Comparison of ENCODE assay signal across 10 cellular contexts in genomic region chr12:109461846-109462766, GRCh38. TPM values are rescaled to one million over a fixed set of nuclear protein-coding genes. Genes with fewer than 3 reads are reported as not detected.
DNase-seq lines count a peak whose midpoint lies in the region; ATAC-seq, FAIRE-seq and TF ChIP-seq lines count a peak whose summit lies in the region.
"Had no signal": no experiment of that assay in that cellular context is flagged by ENCODE, and none has a peak within 500 bp of the region (broad histone marks: within the 10 kb centered on the region; RNA-seq: fewer than 3 reads in every experiment).

No MANE protein-coding gene starts in this region.

- H3K36me3 Mint-ChIP-seq in astrocyte (ENCODE audit: low read depth, unreplicated experiment): peaks cover 25% of the 10 kb centered on the region

- H3K27ac Mint-ChIP-seq in astrocyte (ENCODE audit: unreplicated experiment): peak overlapping the region; percentile 100
- H3K27ac Mint-ChIP-seq in stimulated activated naive CD8-positive, alpha-beta T cell treated with anti-CD3 and anti-CD28 coated beads, Interleukin-15, amount 100 ng/mL, for 72 hours: peak overlapping the region in 1 of 2 donors; percentile 71

- H3K79me2 ChIP-seq in astrocyte (ENCODE audit: insufficient read depth, low read length): peaks cover 85% of the 10 kb centered on the region

- H3K36me3 ChIP-seq in astrocyte (ENCODE audit: insufficient read depth, low read length) (peaks cover 22% of the 10 kb centered on the region), iPS-18a (ENCODE audit: control insufficient read depth, low read depth, low read length) (peaks cover 12% of the 10 kb centered on the region), gastrocnemius medialis (peaks cover 0 to 34% of the 10 kb centered on the region in 2 donors)

- H3K9me3 ChIP-seq in astrocyte (ENCODE audit: insufficient read depth, low read depth, low read length): no peaks in the 10 kb centered on the region
- H3K9me3 ChIP-seq in iPS-18a (ENCODE audit: control insufficient read depth, low read depth, low read length): no peaks in the 10 kb centered on the region
- H3K9me3 ChIP-seq in gastrocnemius medialis: no peaks in the 10 kb centered on the region

- TF ChIP-seq POLR2A in gastrocnemius medialis (IDR thresholded peaks at IDR 0.05): no peak

- no peak for TF ChIP-seq CTCF in astrocyte (IDR thresholded peaks at IDR 0.05; ENCODE audit: insufficient read depth, low read depth, low read length)
- no peak for TF ChIP-seq CTCF in gastrocnemius medialis (IDR thresholded peaks at IDR 0.05 in 4 of 5, conservative IDR thresholded peaks at IDR 0.05 in 1 of 5)

- H3K4me3 ChIP-seq in astrocyte (ENCODE audit: insufficient read depth, low read depth, low read length) (peak overlapping the region; percentile 42), iPS-18a (ENCODE audit: low read length) (peak overlapping the region; percentile 36), gastrocnemius medialis (no peak overlapping the region)

- in situ Hi-C loops in gastrocnemius medialis (cut with MboI; ENCODE audit: low sequenced_read_pairs in 4 of 4): no loop called here

- H3K4me1 ChIP-seq in astrocyte (ENCODE audit: insufficient read depth, low read length) (peaks cover 73% of the 10 kb centered on the region), iPS-18a (ENCODE audit: control insufficient read depth, low read depth, low read length) (peaks cover 76% of the 10 kb centered on the region), gastrocnemius medialis (peaks cover 55 to 68% of the 10 kb centered on the region in 2 donors)

- H3K27ac ChIP-seq in astrocyte (ENCODE audit: low read depth, low read length): peak overlapping the region; percentile 92
- peak overlapping the region; percentile 54 for H3K27ac ChIP-seq in iPS-18a (ENCODE audit: low read length)
- peak overlapping the region; percentile 75 to 87 (median 82) for H3K27ac ChIP-seq in gastrocnemius medialis

- peak overlapping the region; percentile 83 for H3K9ac ChIP-seq in astrocyte (ENCODE audit: low read length)
- H3K9ac ChIP-seq in iPS-18a (ENCODE audit: low read length): peak overlapping the region; percentile 16

- peaks cover 82% of the 10 kb centered on the region for H3K4me1 Mint-ChIP-seq in astrocyte (ENCODE audit: low read depth, unreplicated experiment)
- H3K4me1 Mint-ChIP-seq in stimulated activated naive CD8-positive, alpha-beta T cell treated with anti-CD3 and anti-CD28 coated beads, Interleukin-15, amount 100 ng/mL, for 72 hours: peaks cover 53% of the 10 kb centered on the region

- DNase-seq in HPDE6-E6E7 (ENCODE audit: extremely low spot score): peak; percentile 81
- DNase-seq in astrocyte (ENCODE audit: low read depth): peak; percentile 93
- peak; percentile 52 to 80 for DNase-seq in gastrocnemius medialis
- no peak for DNase-seq in NCI-H146 treated with DMSO at 0.1 percent for 48 hours (lab: John Stamatoyannopoulos, UW; ENCODE audit: unreplicated experiment)
- no peak for DNase-seq in activated CD8-positive, alpha-beta memory T cell treated with anti-CD3 and anti-CD28 coated beads, Interleukin-2, amount 50 U/mL, for 4 hours
- no peak for DNase-seq in stimulated activated naive CD8-positive, alpha-beta T cell treated with anti-CD3 and anti-CD28 coated beads, Interleukin-15, amount 100 ng/mL, for 72 hours
- DNase-seq in SKM-1 (lab: John Stamatoyannopoulos, UW; ENCODE audit: unreplicated experiment): no peak
- DNase-seq: activated B cell treated with CpG ODN at 0.5 μM for 24 hours had no signal

- FAIRE-seq in astrocyte (lab: Jason Lieb, UNC): peak; percentile 13

- peak; percentile 67 to 76 for ATAC-seq in gastrocnemius medialis
- no peak for ATAC-seq in stimulated activated naive CD8-positive, alpha-beta T cell treated with anti-CD3 and anti-CD28 coated beads, Interleukin-15, amount 100 ng/mL, for 72 hours

- H4K20me1 ChIP-seq in astrocyte (ENCODE audit: insufficient read depth, low read length): peaks cover 22% of the 10 kb centered on the region

- intact Hi-C loops in gastrocnemius medialis (cut with DNase I; ENCODE audit: low total_unique reads): no loop called here

- H3K4me3 Mint-ChIP-seq in astrocyte (ENCODE audit: unreplicated experiment): peak overlapping the region; percentile 70
- no peak overlapping the region for H3K4me3 Mint-ChIP-seq in stimulated activated naive CD8-positive, alpha-beta T cell treated with anti-CD3 and anti-CD28 coated beads, Interleukin-15, amount 100 ng/mL, for 72 hours
- H3K4me3 Mint-ChIP-seq: activated B cell treated with CpG ODN at 0.5 μM for 24 hours; stimulated activated naive CD8-positive, alpha-beta T cell treated with anti-CD3 and anti-CD28 coated beads, Interleukin-15, Interleukin-2, amounts not matched to agents 100 ng/mL and 50 ng/mL, for 24 hours had no signal

- no peaks in the 10 kb centered on the region for H3K27me3 Mint-ChIP-seq in astrocyte (ENCODE audit: low read depth, unreplicated experiment)
- no peaks in the 10 kb centered on the region for H3K27me3 Mint-ChIP-seq in stimulated activated naive CD8-positive, alpha-beta T cell treated with anti-CD3 and anti-CD28 coated beads, Interleukin-15, amount 100 ng/mL, for 72 hours
- H3K27me3 Mint-ChIP-seq: activated B cell treated with CpG ODN at 0.5 μM for 24 hours; stimulated activated naive CD8-positive, alpha-beta T cell treated with anti-CD3 and anti-CD28 coated beads, Interleukin-15, Interleukin-2, amounts not matched to agents 100 ng/mL and 50 ng/mL, for 24 hours had no signal

- H3K4me2 ChIP-seq in astrocyte (ENCODE audit: low read length): peak overlapping the region; percentile 87

- no peaks in the 10 kb centered on the region for H3K9me3 Mint-ChIP-seq in astrocyte (ENCODE audit: unreplicated experiment)
- no peaks in the 10 kb centered on the region for H3K9me3 Mint-ChIP-seq in stimulated activated naive CD8-positive, alpha-beta T cell treated with anti-CD3 and anti-CD28 coated beads, Interleukin-15, amount 100 ng/mL, for 72 hours
- H3K9me3 Mint-ChIP-seq: activated B cell treated with CpG ODN at 0.5 μM for 24 hours; stimulated activated naive CD8-positive, alpha-beta T cell treated with anti-CD3 and anti-CD28 coated beads, Interleukin-15, Interleukin-2, amounts not matched to agents 100 ng/mL and 50 ng/mL, for 24 hours had no signal

- H3K27me3 ChIP-seq in astrocyte (ENCODE audit: insufficient read depth, low read length) (no peaks in the 10 kb centered on the region), iPS-18a (ENCODE audit: control insufficient read depth, insufficient read depth, low read length) (no peaks in the 10 kb centered on the region), gastrocnemius medialis (no peaks in the 10 kb centered on the region)

- no peak overlapping the region for H2AFZ ChIP-seq in astrocyte (ENCODE audit: low read depth, low read length)

RNA-seq across cellular contexts. Expression of gene KCTD10, which starts 15.0 kb away (rescaled TPM):
- total RNA-seq in astrocyte: 118 and 120 TPM in 2 replicates
- total RNA-seq in gastrocnemius medialis: 10 to 100 TPM in 3 of 4 donors, 1 to 10 TPM in 1; 7.5 to 14.8 (median 10.6) TPM

RNA-seq across cellular contexts. Expression of gene UBE3B, which starts 15.3 kb away (rescaled TPM):
- total RNA-seq in astrocyte (34.4 and 42.6 TPM in 2 replicates), gastrocnemius medialis (10 to 100 TPM; 44.8 to 58.2 (median 55.9) TPM)

Comparison
In these comparisons a context has a peak if more than half of its experiments do, and no peak if none do; other contexts are left out.
1. DNase-seq: peak in HPDE6-E6E7 (single experiment), astrocyte (single experiment) and gastrocnemius medialis (2 of 2); none in NCI-H146 treated with DMSO at 0.1 percent for 48 hours (single experiment), activated CD8-positive, alpha-beta memory T cell treated with anti-CD3 and anti-CD28 coated beads, Interleukin-2, amount 50 U/mL, for 4 hours (single experiment), stimulated activated naive CD8-positive, alpha-beta T cell treated with anti-CD3 and anti-CD28 coated beads, Interleukin-15, amount 100 ng/mL, for 72 hours (0 of 2) and SKM-1 (single experiment).
2. H3K4me3 ChIP-seq: peak in astrocyte (single experiment) and iPS-18a (single experiment); none in gastrocnemius medialis (0 of 4).
3. Peak in every context shown above with its lines, with median percentiles within 50 percentile points of each other: H3K27ac ChIP-seq.